ENCODE assay signal across 8 cellular contexts in the genomic region with DNA sequence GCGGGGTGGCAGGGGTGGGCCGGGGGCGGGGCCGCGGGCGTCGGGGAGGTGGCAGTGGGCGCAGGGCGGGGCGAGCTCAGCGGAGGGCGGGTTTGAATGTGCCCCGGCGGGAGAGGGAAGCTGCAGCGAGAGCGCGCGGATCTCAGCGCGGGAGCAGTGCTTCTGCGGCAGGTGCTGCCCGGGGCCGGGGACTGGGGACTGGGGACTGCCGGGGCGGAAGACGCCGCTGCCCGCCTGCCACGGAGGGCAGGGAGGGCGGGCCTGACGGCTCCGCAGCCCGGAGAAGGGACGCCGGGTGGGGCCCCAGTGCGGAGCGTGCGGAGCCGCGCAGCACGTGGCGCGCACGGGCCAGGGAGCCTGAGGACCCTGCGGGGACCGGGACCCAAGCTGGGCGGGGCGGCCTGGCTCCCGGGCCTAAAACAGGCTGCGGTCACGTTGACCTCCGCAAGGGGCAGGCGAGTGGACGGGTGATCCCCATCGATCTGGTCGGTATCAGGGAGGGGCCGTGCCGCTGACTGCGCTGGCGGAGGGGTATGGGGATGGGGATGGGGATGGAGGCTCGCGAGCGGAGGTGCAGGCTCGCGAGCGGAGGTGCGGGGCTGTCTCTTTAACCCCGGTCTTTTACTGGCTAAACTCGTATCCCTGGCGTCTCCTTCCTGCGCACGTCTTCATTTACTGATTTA. TPM values are rescaled to one million over a fixed set of nuclear protein-coding genes. Genes with fewer than 3 reads are reported as not detected.
A peak's percentile ranks its signal among the peaks of the same experiment; 100 is the strongest.
DNase-seq lines count a peak whose midpoint lies in the region; ATAC-seq, FAIRE-seq and TF ChIP-seq lines count a peak whose summit lies in the region.

A gene (plus strand): TSS at position 125 of the 683 bp plus-strand sequence. CDS start 3,719 bp downstream, outside the sequence.

- TF ChIP-seq CTCF in GM10266 (IDR thresholded peaks at IDR 0.05; ENCODE audit: control insufficient read depth, insufficient read depth, low read depth, missing control alignments): peak; percentile 32
- no peak for TF ChIP-seq CTCF in kidney (IDR thresholded peaks at IDR 0.05; ENCODE audit: borderline replicate concordance, extremely low read depth, insufficient read depth)

- no peaks in the 10 kb centered on the region for H3K36me3 ChIP-seq in kidney (ENCODE audit: control insufficient read depth in 1 of 2, insufficient read depth in 2 of 2, low read length in 2 of 2)

- intact Hi-C loops in kidney (cut with DNase I): no loop called here

- H3K4me1 ChIP-seq in kidney (ENCODE audit: control insufficient read depth in 1 of 2, insufficient read depth in 1 of 2, low read depth in 1 of 2, low read length in 2 of 2): peaks cover 15 to 29% of the 10 kb centered on the region in 2 donors

- peak; percentile 96 for DNase-seq in GM10266 (ENCODE audit: extremely low spot score)
- DNase-seq in NCI-H226: peak; percentile 45
- DNase-seq in activated CD4-positive, CD25-positive, alpha-beta regulatory T cell treated with anti-CD3 and anti-CD28 coated beads, Interleukin-2, amount 50 U/mL, for 16 hours (ENCODE audit: low read depth, low spot score): peak; percentile 66
- peak; percentile 70 for DNase-seq in central memory CD4-positive, alpha-beta T cell
- peak; percentile 93 for DNase-seq in kidney
- peak; percentile 56 to 78 for DNase-seq in stimulated activated CD4-positive, alpha-beta T cell treated with anti-CD3 and anti-CD28 coated beads, Interleukin-1b, Interleukin-23, amount 100 ng/mL, for 1 hour (ENCODE audit: low read depth in 2 of 2)
- no peak for DNase-seq in OCI-M2 (lab: John Stamatoyannopoulos, UW; ENCODE audit: unreplicated experiment)

- H3K4me3 ChIP-seq in kidney (ENCODE audit: low read length in 2 of 2): peak within 1 kb of the TSS; percentile 43 to 44

- peak within 1 kb of the TSS; percentile 63 to 74 for H3K27ac ChIP-seq in kidney (ENCODE audit: low read depth in 2 of 2, low read length in 2 of 2)

- peak within 1 kb of the TSS; percentile 51 to 55 for H3K9ac ChIP-seq in kidney (ENCODE audit: low read length in 2 of 2)

- no peaks in the 10 kb centered on the region for H3K9me3 ChIP-seq in kidney (ENCODE audit: control insufficient read depth in 1 of 2, low read length in 2 of 2)

- no peak for FAIRE-seq in kidney (lab: Jason Lieb, UNC)

- peak; percentile 46 for ATAC-seq in HG02798 (IDR thresholded peaks at IDR 0.05; ENCODE audit: poor library complexity, unreplicated experiment)

RNA-seq across cellular contexts. Expression of the gene that starts here (rescaled TPM):
- 74.6 TPM for total RNA-seq in kidney
- polyA plus RNA-seq in kidney (ENCODE audit: insufficient read depth, low read depth, low replicate concordance): 50.1 TPM
